In the genomic region with DNA sequence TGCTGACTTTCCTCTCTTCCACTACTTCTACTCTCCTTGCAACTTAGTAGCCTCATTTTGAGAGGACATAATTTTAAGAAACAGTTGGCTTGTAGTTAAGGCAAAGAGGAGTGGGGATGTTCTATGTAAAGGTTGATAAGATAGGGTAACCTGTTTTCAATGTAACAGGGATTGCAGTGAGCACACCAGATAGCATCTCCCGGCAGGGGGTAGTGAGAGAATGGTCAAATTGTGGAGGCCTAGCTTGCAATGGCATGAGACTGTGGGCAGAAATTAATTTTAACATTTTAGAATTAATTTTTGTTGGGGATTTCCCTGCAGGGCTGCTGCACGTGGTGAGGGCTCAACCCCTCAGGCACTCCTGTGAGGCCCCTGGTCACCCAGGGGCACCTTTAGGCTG, we compare ENCODE assay signal across 21 cellular contexts. TPM values are rescaled to one million over a fixed set of nuclear protein-coding genes. Genes with fewer than 3 reads are reported as not detected.
A peak's percentile ranks its signal among the peaks of the same experiment; 100 is the strongest.
DNase-seq lines count a peak whose midpoint lies in the region; ATAC-seq and TF ChIP-seq lines count a peak whose summit lies in the region.
"Had no signal": no experiment of that assay in that cellular context is flagged by ENCODE, and none has a peak within 500 bp of the region (broad histone marks: within the 10 kb centered on the region; RNA-seq: fewer than 3 reads in every experiment).

No MANE protein-coding gene starts in this region.

- H3K9me3 Mint-ChIP-seq in activated CD4-positive, alpha-beta memory T cell treated with anti-CD3 and anti-CD28 coated beads for 36 hours, result peaks cover 6% of the 10 kb centered on the region
- H3K9me3 Mint-ChIP-seq in activated CD4-positive, alpha-beta memory T cell treated with anti-CD3 and anti-CD28 coated beads, Interleukin-2, amount 10 ng/mL, durations not matched to agents 7 days and 5 days, result no peaks in the 10 kb centered on the region
- H3K9me3 Mint-ChIP-seq in CD4-positive, alpha-beta T cell, result peaks cover 4% of the 10 kb centered on the region
- H3K9me3 Mint-ChIP-seq in immature natural killer cell, result no peaks in the 10 kb centered on the region

- TF ChIP-seq CTCF in CD4-positive, alpha-beta T cell (IDR thresholded peaks at IDR 0.05), result no peak

- H3K4me3 ChIP-seq in NT2/D1 (ENCODE audit: insufficient read length, low read depth), result no peak overlapping the region
- H3K4me3 ChIP-seq: PC-9 had no signal

- H3K27ac Mint-ChIP-seq in activated CD4-positive, alpha-beta memory T cell treated with anti-CD3 and anti-CD28 coated beads for 36 hours, result peak overlapping the region; percentile 31
- H3K27ac Mint-ChIP-seq in activated CD4-positive, alpha-beta memory T cell treated with anti-CD3 and anti-CD28 coated beads, Interleukin-2, amount 10 ng/mL, durations not matched to agents 7 days and 5 days, result no peak overlapping the region
- H3K27ac Mint-ChIP-seq in CD4-positive, alpha-beta T cell, result peak overlapping the region; percentile 35
- H3K27ac Mint-ChIP-seq in immature natural killer cell, result peak overlapping the region in 5 of 6 donors; percentile 84 to 89 (median 86)
- H3K27ac Mint-ChIP-seq: B cell had no signal

- H3K36me3 Mint-ChIP-seq in activated CD4-positive, alpha-beta memory T cell treated with anti-CD3 and anti-CD28 coated beads for 36 hours, result peaks cover 15% of the 10 kb centered on the region
- H3K36me3 Mint-ChIP-seq in activated CD4-positive, alpha-beta memory T cell treated with anti-CD3 and anti-CD28 coated beads, Interleukin-2, amount 10 ng/mL, durations not matched to agents 7 days and 5 days (ENCODE audit: low read depth), result peaks cover 16% of the 10 kb centered on the region
- peaks cover 24% of the 10 kb centered on the region for H3K36me3 Mint-ChIP-seq in CD4-positive, alpha-beta T cell (ENCODE audit: low read depth)
- peaks cover 5 to 12% (median 5%) of the 10 kb centered on the region in 3 donors for H3K36me3 Mint-ChIP-seq in immature natural killer cell

- H3K9ac ChIP-seq in NT2/D1 (ENCODE audit: insufficient read length, low read depth), result no peak overlapping the region

- CTCF ChIA-PET in activated CD4-positive, alpha-beta memory T cell treated with anti-CD3 and anti-CD28 coated beads for 36 hours (lab: Charles Lee), result interaction anchor here (0.8 to 4.7 kb wide), 5 partner anchors 19 to 140 kb away, joined by 3 to 37 read pairs (median 4); partner anchors contain the start of gene M6PR
- CTCF ChIA-PET in activated CD4-positive, alpha-beta memory T cell treated with anti-CD3 and anti-CD28 coated beads, Interleukin-2, amount 10 ng/mL, durations not matched to agents 7 days and 5 days (lab: Charles Lee), result interaction anchor here (1.3 to 4.9 kb wide), 4 partner anchors 11 to 116 kb away, joined by 4 to 20 read pairs (median 6); partner anchors contain the start of genes M6PR and PHC1
- CTCF ChIA-PET in CD4-positive, alpha-beta T cell (lab: Charles Lee), result interaction anchor here (1.4 kb wide), 1 partner anchor 19 kb away, joined by 5 read pairs; no protein-coding TSS in a partner anchor

- H3K27me3 ChIP-seq in CD4-positive, alpha-beta T cell (ENCODE audit: control insufficient read depth, insufficient read depth, low read length), result no peaks in the 10 kb centered on the region
- H3K27me3 ChIP-seq in NT2/D1 (ENCODE audit: insufficient read depth, insufficient read length), result no peaks in the 10 kb centered on the region

- POLR2A ChIA-PET in activated CD4-positive, alpha-beta memory T cell treated with anti-CD3 and anti-CD28 coated beads for 36 hours (lab: Charles Lee), result no interaction called here
- POLR2A ChIA-PET in activated CD4-positive, alpha-beta memory T cell treated with anti-CD3 and anti-CD28 coated beads, Interleukin-2, amount 10 ng/mL, durations not matched to agents 7 days and 5 days (lab: Charles Lee), result interaction anchor here (0.9 kb wide), 1 partner anchor 80 kb away, joined by 6 read pairs; no protein-coding TSS in a partner anchor
- POLR2A ChIA-PET in CD4-positive, alpha-beta T cell (lab: Charles Lee), result interaction anchor here (0.8 to 3.9 kb wide), 2 partner anchors 70 to 80 kb away, joined by 4 to 33 read pairs; partner anchors contain the start of gene M6PR

- no peak overlapping the region for H3K4me3 Mint-ChIP-seq in activated CD4-positive, alpha-beta memory T cell treated with anti-CD3 and anti-CD28 coated beads for 36 hours
- no peak overlapping the region for H3K4me3 Mint-ChIP-seq in activated CD4-positive, alpha-beta memory T cell treated with anti-CD3 and anti-CD28 coated beads, Interleukin-2, amount 10 ng/mL, durations not matched to agents 7 days and 5 days
- H3K4me3 Mint-ChIP-seq in CD4-positive, alpha-beta T cell, result no peak overlapping the region
- peak overlapping the region in 1 of 5 donors; percentile 17 for H3K4me3 Mint-ChIP-seq in immature natural killer cell
- H3K4me3 Mint-ChIP-seq: B cell had no signal

- H3K4me1 ChIP-seq in NT2/D1 (ENCODE audit: insufficient read depth, insufficient read length), result no peaks in the 10 kb centered on the region

- H3K36me3 ChIP-seq in NT2/D1 (ENCODE audit: insufficient read depth, insufficient read length, low read length), result no peaks in the 10 kb centered on the region

- intact Hi-C loops in activated CD4-positive, alpha-beta memory T cell treated with anti-CD3 and anti-CD28 coated beads for 36 hours (cut with micrococcal nuclease), result no loop called here
- intact Hi-C loops in CD4-positive, alpha-beta T cell (cut with DNase I, micrococcal nuclease), result no loop called here
- intact Hi-C loops in sciatic nerve (cut with DNase I), result no loop called here

- H3K27me3 Mint-ChIP-seq in activated CD4-positive, alpha-beta memory T cell treated with anti-CD3 and anti-CD28 coated beads for 36 hours, result peaks cover 2% of the 10 kb centered on the region
- peaks cover 3% of the 10 kb centered on the region for H3K27me3 Mint-ChIP-seq in activated CD4-positive, alpha-beta memory T cell treated with anti-CD3 and anti-CD28 coated beads, Interleukin-2, amount 10 ng/mL, durations not matched to agents 7 days and 5 days
- H3K27me3 Mint-ChIP-seq in CD4-positive, alpha-beta T cell, result no peaks in the 10 kb centered on the region
- peaks cover 3 to 11% (median 6%) of the 10 kb centered on the region in 3 donors for H3K27me3 Mint-ChIP-seq in immature natural killer cell (ENCODE audit: low read depth in 3 of 3)
- H3K27me3 Mint-ChIP-seq: B cell had no signal

- no peaks in the 10 kb centered on the region for H3K9me3 ChIP-seq in CD4-positive, alpha-beta T cell (ENCODE audit: control insufficient read depth, low read length)
- peaks cover 5% of the 10 kb centered on the region; the same call in 1 of the 2 replicates for H3K9me3 ChIP-seq in NT2/D1 (ENCODE audit: insufficient read depth, low read length)

- peaks cover 44% of the 10 kb centered on the region for H3K4me1 Mint-ChIP-seq in activated CD4-positive, alpha-beta memory T cell treated with anti-CD3 and anti-CD28 coated beads for 36 hours (ENCODE audit: low read depth)
- H3K4me1 Mint-ChIP-seq in activated CD4-positive, alpha-beta memory T cell treated with anti-CD3 and anti-CD28 coated beads, Interleukin-2, amount 10 ng/mL, durations not matched to agents 7 days and 5 days, result peaks cover 18% of the 10 kb centered on the region
- H3K4me1 Mint-ChIP-seq in CD4-positive, alpha-beta T cell (ENCODE audit: low read depth), result peaks cover 56% of the 10 kb centered on the region
- peaks cover 58 to 63% of the 10 kb centered on the region in 2 donors for H3K4me1 Mint-ChIP-seq in immature natural killer cell
- H3K4me1 Mint-ChIP-seq: B cell had no signal

- H3K27ac ChIP-seq in CD4-positive, alpha-beta T cell (ENCODE audit: low read depth, low read length), result no peak overlapping the region
- H3K27ac ChIP-seq: PC-9, RWPE1 had no signal

- no peak for ATAC-seq in CD4-positive, alpha-beta T cell (ENCODE audit: poor library complexity)
- ATAC-seq in GM19463 (IDR thresholded peaks at IDR 0.05; ENCODE audit: unreplicated experiment), result no peak
- no peak for ATAC-seq in sciatic nerve

- no peak for DNase-seq in activated CD4-positive, alpha-beta memory T cell treated with anti-CD3 and anti-CD28 coated beads for 36 hours
- no peak for DNase-seq in activated CD4-positive, alpha-beta memory T cell treated with anti-CD3 and anti-CD28 coated beads, Interleukin-2, amount 10 ng/mL, durations not matched to agents 7 days and 5 days
- DNase-seq in CD4-positive, alpha-beta T cell, result no peak
- DNase-seq in NT2/D1 (ENCODE audit: low read depth, low spot score) (peak; percentile 42), immature natural killer cell (no peak), activated gamma-delta T cell treated with Interleukin-2 at 50 U/mL for 16 hours (no peak), sciatic nerve (ENCODE audit: low spot score) (no peak)
- DNase-seq: DND-41, IMR-90, Karpas-422, NCI-H1417 treated with DMSO at 0.1 percent for 48 hours, NCI-H187 treated with DMSO at 0.1 percent for 48 hours, NCI-H226, NCI-H524, NCI-H82, PC-9 had no signal

RNA-seq across cellular contexts. Expression of gene KLRG1, which starts 41.4 kb away (rescaled TPM):
- 1 to 10 TPM; 4.4 to 5.4 TPM for total RNA-seq in activated CD4-positive, alpha-beta memory T cell treated with anti-CD3 and anti-CD28 coated beads for 36 hours
- total RNA-seq in activated CD4-positive, alpha-beta memory T cell treated with anti-CD3 and anti-CD28 coated beads, Interleukin-2, amount 10 ng/mL, durations not matched to agents 7 days and 5 days, result 10 to 100 TPM; 12.8 to 13.3 TPM
- 10 to 100 TPM in 1 of 2 experiments, 1 to 10 TPM in 1; 8.4 to 10.5 TPM for total RNA-seq in CD4-positive, alpha-beta T cell
- polyA plus RNA-seq in immature natural killer cell, result 100 to 1,000 TPM; 183 to 569 (median 308) TPM
- 4.5 TPM for total RNA-seq in sciatic nerve
- total RNA-seq: A172, HT-29 had no signal
